18 cellular contexts compared by ENCODE assay signal in genomic region chr11:46493786-46494185, GRCh38.
"Had no signal": no experiment of that assay in that cellular context is flagged by ENCODE, and none has a peak within 500 bp of the region (broad histone marks: within the 10 kb centered on the region; RNA-seq: fewer than 3 reads in every experiment).

No MANE protein-coding gene starts in this region.

- H3K27me3 Mint-ChIP-seq: activated CD4-positive, alpha-beta memory T cell treated with anti-CD3 and anti-CD28 coated beads for 36 hours; T-cell had no signal

- H3K27me3 ChIP-seq: ovary, stomach, thyroid gland had no signal

- H3K4me3 Mint-ChIP-seq: activated CD4-positive, alpha-beta memory T cell treated with anti-CD3 and anti-CD28 coated beads for 36 hours; activated T-cell treated with anti-CD3 and anti-CD28 coated beads, Interleukin-2, amount 50 U/mL, for 72 hours; immature natural killer cell; T-cell had no signal

- H3K27ac Mint-ChIP-seq: activated CD4-positive, alpha-beta memory T cell treated with anti-CD3 and anti-CD28 coated beads for 36 hours; activated T-cell treated with anti-CD3 and anti-CD28 coated beads, Interleukin-2, amount 50 U/mL, for 72 hours; immature natural killer cell; T-cell had no signal

- DNase-seq: activated CD4-positive, alpha-beta memory T cell treated with anti-CD3 and anti-CD28 coated beads for 36 hours; activated CD4-positive, alpha-beta T cell treated with anti-CD3 and anti-CD28 coated beads for 1 hour; activated CD8-positive, alpha-beta memory T cell treated with anti-CD3 and anti-CD28 coated beads, Interleukin-2, amount 50 U/mL, for 4 hours; activated naive CD4-positive, alpha-beta T cell; activated T-cell treated with anti-CD3 and anti-CD28 coated beads, Interleukin-2, amount 50 U/mL, for 72 hours; central memory CD4-positive, alpha-beta T cell; cortex of kidney; effector CD8-positive, alpha-beta T cell; hypothalamus; immature natural killer cell; left cardiac atrium; mesenchymal stem cell; ovary; stimulated activated CD4-positive, alpha-beta T cell treated with anti-CD3 and anti-CD28 coated beads, Interleukin-4, amount 100 ng/mL, for 24 hours; stomach; T-cell; T1000; thyroid gland had no signal

- H3K4me3 ChIP-seq: ovary, stomach, thyroid gland had no signal

- H3K9me3 Mint-ChIP-seq: activated CD4-positive, alpha-beta memory T cell treated with anti-CD3 and anti-CD28 coated beads for 36 hours; activated T-cell treated with anti-CD3 and anti-CD28 coated beads, Interleukin-2, amount 50 U/mL, for 72 hours; immature natural killer cell; T-cell had no signal

- H3K27ac ChIP-seq: ovary, thyroid gland had no signal

- H3K36me3 ChIP-seq: ovary, thyroid gland had no signal

- ATAC-seq: activated T-cell treated with anti-CD3 and anti-CD28 coated beads, Interleukin-2, amount 50 U/mL, for 72 hours; T-cell had no signal

- H3K9me3 ChIP-seq: ovary, stomach, thyroid gland had no signal
